25 cellular contexts compared by ENCODE assay signal in genomic region chr22:39188809-39189208, GRCh38. TPM values are rescaled to one million over a fixed set of nuclear protein-coding genes. Genes with fewer than 3 reads are reported as not detected.
A peak's percentile ranks its signal among the peaks of the same experiment; 100 is the strongest.
DNase-seq lines count a peak whose midpoint lies in the region; ATAC-seq, FAIRE-seq and TF ChIP-seq lines count a peak whose summit lies in the region.
"Had no signal": no experiment of that assay in that cellular context is flagged by ENCODE, and none has a peak within 500 bp of the region (broad histone marks: within the 10 kb centered on the region; RNA-seq: fewer than 3 reads in every experiment).

No MANE protein-coding gene starts in this region.

- no peaks in the 10 kb centered on the region for H3K79me2 ChIP-seq in K562 (ENCODE audit: control insufficient read depth, insufficient read depth, low read length)

- WGBS in K562 (ENCODE audit: insufficient coverage, low coverage, missing lambda C conversion rate) = 0% methylated on average over 3 of the region's 10 CpGs
- WGBS in pancreas, 2 donors = 32 to 39% methylated on average over 10 of the region's 10 CpGs

- H4K20me1 ChIP-seq in K562 (replicated peaks; ENCODE audit: control insufficient read depth, insufficient read depth, low read length) = no peaks in the 10 kb centered on the region

- no peaks in the 10 kb centered on the region for H3K27me3 Mint-ChIP-seq in activated T-cell treated with anti-CD3 and anti-CD28 coated beads, Interleukin-2, amount 50 U/mL, for 24 hours
- peaks cover 32 to 54% of the 10 kb centered on the region in 2 donors for H3K27me3 Mint-ChIP-seq in stimulated activated naive B cell treated with anti-CD40 and anti-IgM and Interleukin-4, amounts not matched to agents 10 μg/mL and 1 μg/mL and 100 μg/mL, for 72 hours
- H3K27me3 Mint-ChIP-seq in activated CD4-positive, alpha-beta T cell treated with anti-CD3 and anti-CD28 coated beads, Interleukin-2, amount 10 ng/mL, durations not matched to agents 24 days and 14 days = peaks cover 20% of the 10 kb centered on the region

- no peaks in the 10 kb centered on the region for H3K9me3 ChIP-seq in K562 (replicated peaks; ENCODE audit: control insufficient read depth, insufficient read depth, low read depth, low read length)
- H3K9me3 ChIP-seq in pancreas = no peaks in the 10 kb centered on the region
- H3K9me3 ChIP-seq: BE2C had no signal

- H3K4me1 Mint-ChIP-seq in activated T-cell treated with anti-CD3 and anti-CD28 coated beads, Interleukin-2, amount 50 U/mL, for 24 hours (ENCODE audit: low read depth) = no peaks in the 10 kb centered on the region
- H3K4me1 Mint-ChIP-seq in stimulated activated naive B cell treated with anti-CD40 and anti-IgM and Interleukin-4, amounts not matched to agents 10 μg/mL and 1 μg/mL and 100 μg/mL, for 72 hours = no peaks in the 10 kb centered on the region
- H3K4me1 Mint-ChIP-seq in activated CD4-positive, alpha-beta T cell treated with anti-CD3 and anti-CD28 coated beads, Interleukin-2, amount 10 ng/mL, durations not matched to agents 24 days and 14 days = no peaks in the 10 kb centered on the region
- H3K4me1 Mint-ChIP-seq: CD4-positive, CD25-positive, alpha-beta regulatory T cell; IgD-negative memory B cell had no signal

- TF ChIP-seq EP300 in K562 (IDR thresholded peaks at IDR 0.05; ENCODE audit: low read length) = no peak

- H3K27ac ChIP-seq in K562 (ENCODE audit: extremely low read depth, low read depth, low read length) (no peak overlapping the region), pancreas (no peak overlapping the region)
- H3K27ac ChIP-seq: GM23248 had no signal

- CTCF ChIA-PET in K562 (lab: Yijun Ruan, JAX; ENCODE audit: low intra/inter-chr PET ratio) = no interaction called here

- no peak overlapping the region for H3K4me3 ChIP-seq in K562
- no peak overlapping the region for H3K4me3 ChIP-seq in pancreas
- H3K4me3 ChIP-seq: GM23248, HAP-1 had no signal

- TF ChIP-seq POLR2A in K562 (conservative IDR thresholded peaks at IDR 0.05) = no peak

- H3K27me3 ChIP-seq in K562 (ENCODE audit: control insufficient read depth in 2 of 2, insufficient read depth in 2 of 2, low read length in 2 of 2) (no peaks in the 10 kb centered on the region; a peak in 1 of 5 replicates), pancreas (no peaks in the 10 kb centered on the region)
- H3K27me3 ChIP-seq: BE2C had no signal

- no TSS peak for BruUV-seq in K562 (replicated peaks; lab: Mats Ljungman, UMichigan)

- H3K4me2 ChIP-seq in K562 (ENCODE audit: insufficient read depth, low read length) = no peak overlapping the region

- DNase-seq in K562 (ENCODE audit: extremely low read depth in 1 of 4, low spot score in 3 of 4) = peak in 1 of 4 experiments; percentile 4
- DNase-seq in ecto neural progenitor cell (ENCODE audit: low spot score) = peak; percentile 17
- peak in 1 of 6 donors; percentile 21 for DNase-seq in pancreas
- no peak for DNase-seq in urothelium cell line (ENCODE audit: low spot score)
- no peak for DNase-seq in activated T-cell treated with anti-CD3 and anti-CD28 coated beads, Interleukin-2, amount 50 U/mL, for 24 hours
- no peak for DNase-seq in stimulated activated naive B cell treated with anti-CD40 and anti-IgM and Interleukin-4, amounts not matched to agents 10 μg/mL and 1 μg/mL and 100 μg/mL, for 72 hours
- no peak for DNase-seq in activated CD4-positive, alpha-beta T cell treated with anti-CD3 and anti-CD28 coated beads, Interleukin-2, amount 10 ng/mL, durations not matched to agents 24 days and 14 days
- DNase-seq: ACHN; BE2C; C1 segment of cervical spinal cord; CD4-positive, CD25-positive, alpha-beta regulatory T cell; CD8-positive, alpha-beta memory T cell; COR-L47; DMS 273 treated with DMSO at 0.1 percent for 48 hours; DMS53; DND-41; EL; GM23248 had no signal

- intact Hi-C loops in K562 (cut with micrococcal nuclease) = no loop called here
- intact Hi-C loops in pancreas (cut with DNase I) = no loop called here
- intact Hi-C loops in activated CD4-positive, alpha-beta T cell treated with anti-CD3 and anti-CD28 coated beads, Interleukin-2, amount 10 ng/mL, durations not matched to agents 24 days and 14 days (cut with micrococcal nuclease) = no loop called here

- no peaks in the 10 kb centered on the region for H3K36me3 Mint-ChIP-seq in activated T-cell treated with anti-CD3 and anti-CD28 coated beads, Interleukin-2, amount 50 U/mL, for 24 hours (ENCODE audit: low read depth)
- no peaks in the 10 kb centered on the region for H3K36me3 Mint-ChIP-seq in stimulated activated naive B cell treated with anti-CD40 and anti-IgM and Interleukin-4, amounts not matched to agents 10 μg/mL and 1 μg/mL and 100 μg/mL, for 72 hours
- no peaks in the 10 kb centered on the region for H3K36me3 Mint-ChIP-seq in activated CD4-positive, alpha-beta T cell treated with anti-CD3 and anti-CD28 coated beads, Interleukin-2, amount 10 ng/mL, durations not matched to agents 24 days and 14 days (ENCODE audit: low read depth)
- H3K36me3 Mint-ChIP-seq: CD4-positive, CD25-positive, alpha-beta regulatory T cell; IgD-negative memory B cell had no signal

- POLR2A ChIA-PET in K562 (lab: Yijun Ruan, JAX) = interaction anchor here (0.6 kb wide), 2 partner anchors 33 to 114 kb away, joined by 3 read pairs; no protein-coding TSS in a partner anchor

- TF ChIP-seq CTCF in K562 (IDR thresholded peaks at IDR 0.05 in 2 of 3, conservative IDR thresholded peaks at IDR 0.05 in 1 of 3; ENCODE audit: insufficient read depth in 2 of 3, low read depth in 1 of 3, low read length in 3 of 3) = no peak
- TF ChIP-seq CTCF in pancreas (IDR thresholded peaks at IDR 0.05) = no peak

- in situ Hi-C loops in K562 (cut with MboI) = no loop called here

- H2AFZ ChIP-seq in K562 (ENCODE audit: low read depth, low read length) = 0 out of 2 replicates have a peak overlapping the region, but pooled peaks have one; percentile 45
- H2AFZ ChIP-seq: GM23248 had no signal

- no peak overlapping the region for H3K9ac ChIP-seq in K562 (ENCODE audit: insufficient read depth in 1 of 2, low read depth in 2 of 2, low read length in 2 of 2)
- H3K9ac ChIP-seq: GM23248 had no signal

- H3K36me3 ChIP-seq in K562 (ENCODE audit: control insufficient read depth, insufficient read depth, low read length) (no peaks in the 10 kb centered on the region), pancreas (no peaks in the 10 kb centered on the region)
- H3K36me3 ChIP-seq: BE2C, HAP-1 had no signal

- no peak overlapping the region for H3K27ac Mint-ChIP-seq in activated T-cell treated with anti-CD3 and anti-CD28 coated beads, Interleukin-2, amount 50 U/mL, for 24 hours
- H3K27ac Mint-ChIP-seq in stimulated activated naive B cell treated with anti-CD40 and anti-IgM and Interleukin-4, amounts not matched to agents 10 μg/mL and 1 μg/mL and 100 μg/mL, for 72 hours = no peak overlapping the region
- H3K27ac Mint-ChIP-seq in activated CD4-positive, alpha-beta T cell treated with anti-CD3 and anti-CD28 coated beads, Interleukin-2, amount 10 ng/mL, durations not matched to agents 24 days and 14 days = no peak overlapping the region
- H3K27ac Mint-ChIP-seq: CD4-positive, CD25-positive, alpha-beta regulatory T cell; IgD-negative memory B cell had no signal

- H3K9me3 Mint-ChIP-seq in activated T-cell treated with anti-CD3 and anti-CD28 coated beads, Interleukin-2, amount 50 U/mL, for 24 hours = no peaks in the 10 kb centered on the region
- H3K9me3 Mint-ChIP-seq in stimulated activated naive B cell treated with anti-CD40 and anti-IgM and Interleukin-4, amounts not matched to agents 10 μg/mL and 1 μg/mL and 100 μg/mL, for 72 hours = peaks cover 0 to 3% of the 10 kb centered on the region in 2 donors
- H3K9me3 Mint-ChIP-seq in activated CD4-positive, alpha-beta T cell treated with anti-CD3 and anti-CD28 coated beads, Interleukin-2, amount 10 ng/mL, durations not matched to agents 24 days and 14 days = no peaks in the 10 kb centered on the region

- no peak for TF ChIP-seq RAD21 in K562 (CRISPR knock-in tag; conservative IDR thresholded peaks at IDR 0.05 in 1 of 2, IDR thresholded peaks at IDR 0.05 in 1 of 2)

- no peaks in the 10 kb centered on the region for H3K9me1 ChIP-seq in K562 (ENCODE audit: control insufficient read depth, insufficient read depth, low read length)

- ATAC-seq in K562 (no peak), pancreas (peak; percentile 32 to 71 (median 58)), HG02938 (IDR thresholded peaks at IDR 0.05; ENCODE audit: unreplicated experiment) (no peak)
- ATAC-seq in stimulated activated naive B cell treated with anti-CD40 and anti-IgM and Interleukin-4, amounts not matched to agents 10 μg/mL and 1 μg/mL and 100 μg/mL, for 72 hours (replicated peaks) = no peak
- ATAC-seq: HepG2 had no signal

- FAIRE-seq in K562 (lab: Jason Lieb, UNC) (no peak), pancreas (lab: Jason Lieb, UNC) (no peak), urothelium cell line (lab: Jason Lieb, UNC) (peak; percentile 40)
- FAIRE-seq: A204.1, GM12892, GM18507, HepG2 had no signal

- H3K4me1 ChIP-seq in K562 (replicated peaks in 1 of 2; ENCODE audit: control insufficient read depth in 2 of 2, insufficient read depth in 2 of 2, low read length in 2 of 2) (peaks cover 0 to 14% of the 10 kb centered on the region in 2 experiments; a peak in 3 of 5 replicates), pancreas (peaks cover 0 to 5% (median 0%) of the 10 kb centered on the region in 3 donors)
- H3K4me1 ChIP-seq: BE2C, HAP-1 had no signal

- no peak overlapping the region for H3K4me3 Mint-ChIP-seq in activated T-cell treated with anti-CD3 and anti-CD28 coated beads, Interleukin-2, amount 50 U/mL, for 24 hours
- no peak overlapping the region for H3K4me3 Mint-ChIP-seq in stimulated activated naive B cell treated with anti-CD40 and anti-IgM and Interleukin-4, amounts not matched to agents 10 μg/mL and 1 μg/mL and 100 μg/mL, for 72 hours
- H3K4me3 Mint-ChIP-seq in activated CD4-positive, alpha-beta T cell treated with anti-CD3 and anti-CD28 coated beads, Interleukin-2, amount 10 ng/mL, durations not matched to agents 24 days and 14 days = no peak overlapping the region
- H3K4me3 Mint-ChIP-seq: CD4-positive, CD25-positive, alpha-beta regulatory T cell; CD8-positive, alpha-beta memory T cell had no signal

RNA-seq across cellular contexts. Expression of gene CBX7, which starts 36.3 kb away (rescaled TPM):
- total RNA-seq in K562 (2011; cell fraction: chromatin; rRNA removed; ENCODE audit: low replicate concordance) = 12.1 and 26.6 TPM in 2 replicates
- 16.8 and 18.7 TPM in 2 replicates for total RNA-seq in K562 (2011; cell fraction: nucleolus; rRNA removed)
- total RNA-seq in K562 (2011; cell fraction: nucleoplasm; rRNA removed) = 17.3 and 19.4 TPM in 2 replicates
- total RNA-seq in K562 (2014; rRNA removed) (2.9 and 5.0 TPM in 2 replicates), K562 (2014; rRNA removed; fragmentation: Illumina TruSeq; extraction: Trizol) (1.3 and 1.4 TPM in 2 replicates), K562 (2015; rRNA removed; fragmentation: Illumina TruSeq; extraction: Trizol) (0.83 and 0.87 TPM in 2 replicates), K562 (2021) (4.1 and 4.8 TPM in 2 replicates), pancreas (10 to 100 TPM; 17.2 to 28.8 (median 22.3) TPM)
- polyA plus RNA-seq in K562 (2011; rRNA removed) (3.8 and 4.2 TPM in 2 replicates), K562 (2014; fragmentation: Illumina TruSeq; extraction: Trizol) (2.8 and 3.5 TPM in 2 replicates), K562 (2014; fragmentation: Nextera tagmentation; extraction: Ambion mirVana) (under 1 TPM; 0.04 to 0.13 TPM), K562 (2014; rRNA removed) (4.8 and 5.2 TPM in 2 replicates), pancreas (10 to 100 TPM; 28.7 to 44.0 TPM)
- 3.7 and 6.6 TPM in 2 replicates for polyA plus RNA-seq in K562 (2011; cell fraction: cytosol; rRNA removed)
- 9.5 and 17.5 TPM in 2 replicates for polyA plus RNA-seq in K562 (2011; cell fraction: nucleus; rRNA removed)
- 2.9 and 5.9 TPM in 2 replicates for polyA plus RNA-seq in K562 (2012)
- 1.6 and 2.9 TPM in 2 replicates for polyA minus RNA-seq in K562 (2011; rRNA and poly(A)+ RNA removed)
- 1.3 and 4.7 TPM in 2 replicates for polyA minus RNA-seq in K562 (2011; cell fraction: cytosol; rRNA and poly(A)+ RNA removed)
- polyA minus RNA-seq in K562 (2011; cell fraction: nucleus; rRNA and poly(A)+ RNA removed) = 4.7 and 4.8 TPM in 2 replicates
- 10.8 and 11.6 TPM in 2 replicates for total RNA-seq in activated CD4-positive, alpha-beta T cell treated with anti-CD3 and anti-CD28 coated beads, Interleukin-2, amount 10 ng/mL, durations not matched to agents 24 days and 14 days

RNA-seq across cellular contexts. Expression of gene PDGFB, which starts 56.0 kb away (rescaled TPM):
- total RNA-seq in K562 (2011; cell fraction: chromatin; rRNA removed; ENCODE audit: low replicate concordance) = 4.7 and 16.7 TPM in 2 replicates
- total RNA-seq in K562 (2011; cell fraction: nucleolus; rRNA removed) = 12.4 and 26.7 TPM in 2 replicates
- total RNA-seq in K562 (2011; cell fraction: nucleoplasm; rRNA removed) = 8.9 and 13.1 TPM in 2 replicates
- total RNA-seq in K562 (2014; rRNA removed) (0.69 and 1.1 TPM in 2 replicates), K562 (2014; rRNA removed; fragmentation: Illumina TruSeq; extraction: Trizol) (0.13 and 0.22 TPM in 2 replicates), K562 (2015; rRNA removed; fragmentation: Illumina TruSeq; extraction: Trizol) (0.11 TPM in 1 of 2 replicates, not detected in the other), K562 (2021) (1.2 and 1.4 TPM in 2 replicates), pancreas (10 to 100 TPM in 1 of 6 donors, 1 to 10 TPM in 5; 2.7 to 12.1 (median 4.4) TPM)
- polyA plus RNA-seq in K562 (2011; rRNA removed) (3.6 and 4.0 TPM in 2 replicates), K562 (2014; fragmentation: Illumina TruSeq; extraction: Trizol) (0.40 and 0.89 TPM in 2 replicates), K562 (2014; fragmentation: Nextera tagmentation; extraction: Ambion mirVana) (under 1 TPM; 0.07 to 0.15 TPM), K562 (2014; rRNA removed) (0.50 and 0.56 TPM in 2 replicates), pancreas (1 to 10 TPM; 4.0 to 4.7 TPM)
- polyA plus RNA-seq in K562 (2011; cell fraction: cytosol; rRNA removed) = 4.9 and 8.7 TPM in 2 replicates
- polyA plus RNA-seq in K562 (2011; cell fraction: nucleus; rRNA removed) = 8.4 and 18.7 TPM in 2 replicates
- 0.32 and 1.7 TPM in 2 replicates for polyA plus RNA-seq in K562 (2012)
- polyA minus RNA-seq in K562 (2011; rRNA and poly(A)+ RNA removed) = 3.8 and 6.7 TPM in 2 replicates
- 7.7 and 8.4 TPM in 2 replicates for polyA minus RNA-seq in K562 (2011; cell fraction: cytosol; rRNA and poly(A)+ RNA removed)
- 3.2 and 4.0 TPM in 2 replicates for polyA minus RNA-seq in K562 (2011; cell fraction: nucleus; rRNA and poly(A)+ RNA removed)
- total RNA-seq in activated CD4-positive, alpha-beta T cell treated with anti-CD3 and anti-CD28 coated beads, Interleukin-2, amount 10 ng/mL, durations not matched to agents 24 days and 14 days = 2.2 and 2.3 TPM in 2 replicates
- total RNA-seq: GM23248 had no signal

Comparison
In these comparisons a context has a peak if more than half of its experiments do, and no peak if none do; other contexts are left out.
1. ATAC-seq: peak in pancreas (4 of 4); none in K562 (single experiment), stimulated activated naive B cell treated with anti-CD40 and anti-IgM and Interleukin-4, amounts not matched to agents 10 μg/mL and 1 μg/mL and 100 μg/mL, for 72 hours (0 of 2) and HG02938 (single experiment).